ENCODE assay signal across 9 cellular contexts in genomic region chr20:51749674-51750036, GRCh38. TPM values are rescaled to one million over a fixed set of nuclear protein-coding genes. Genes with fewer than 3 reads are reported as not detected.
DNase-seq lines count a peak whose midpoint lies in the region; ATAC-seq and TF ChIP-seq lines count a peak whose summit lies in the region.
"Had no signal": no experiment of that assay in that cellular context is flagged by ENCODE, and none has a peak within 500 bp of the region (broad histone marks: within the 10 kb centered on the region; RNA-seq: fewer than 3 reads in every experiment).

No MANE protein-coding gene starts in this region.

- H3K36me3 ChIP-seq in sigmoid colon = no peaks in the 10 kb centered on the region
- H3K36me3 ChIP-seq: cardiac muscle cell had no signal

- H3K27me3 ChIP-seq in sigmoid colon = no peaks in the 10 kb centered on the region
- H3K27me3 ChIP-seq: cardiac muscle cell had no signal

- H3K27ac ChIP-seq in sigmoid colon = peak overlapping the region in 3 of 4 donors; percentile 55 to 68 (median 60)
- H3K27ac ChIP-seq: cardiac muscle cell had no signal

- no peak for TF ChIP-seq POLR2A in sigmoid colon (IDR thresholded peaks at IDR 0.05)

- H3K4me3 ChIP-seq in fibroblast of mammary gland (ENCODE audit: control insufficient read depth, low read depth, low read length) (no peak overlapping the region), sigmoid colon (no peak overlapping the region)
- H3K4me3 ChIP-seq: cardiac muscle cell had no signal

- TF ChIP-seq CTCF in fibroblast of mammary gland (conservative IDR thresholded peaks at IDR 0.05; ENCODE audit: control insufficient read depth, insufficient read depth, low read depth, low read length) (no peak), sigmoid colon (IDR thresholded peaks at IDR 0.05) (no peak)

- intact Hi-C loops in sigmoid colon (cut with DNase I) = no loop called here

- no peak for TF ChIP-seq EP300 in sigmoid colon (IDR thresholded peaks at IDR 0.05)

- peak; percentile 35 for DNase-seq in GM03348 (ENCODE audit: low spot score)
- DNase-seq in fibroblast of mammary gland (ENCODE audit: low read depth) = peak; percentile 79
- no peak for DNase-seq in sigmoid colon
- no peak for DNase-seq in AG08395 (ENCODE audit: low spot score)
- no peak for DNase-seq in ureter (ENCODE audit: low spot score)
- DNase-seq in activated gamma-delta T cell (lab: John Stamatoyannopoulos, UW) = no peak

- WGBS in sigmoid colon, 2 donors = 15 to 33% methylated on average over 1 of the region's 1 CpG

- H3K4me1 ChIP-seq in sigmoid colon = peaks cover 0 to 36% (median 34%) of the 10 kb centered on the region in 4 donors

- no peaks in the 10 kb centered on the region for H3K9me3 ChIP-seq in sigmoid colon

- ATAC-seq in SK-N-SH treated with all-trans-retinoic acid at 6 μM for 48 hours (peak; percentile 52), GM21367 (IDR thresholded peaks at IDR 0.05; ENCODE audit: unreplicated experiment) (no peak)

TF ChIP-seq in SK-N-SH treated with all-trans-retinoic acid at 6 μM for 48 hours, 23 proteins besides CTCF, POLR2A, EP300 and RAD21:
- TF ChIP-seq OSR1 (CRISPR knock-in tag; IDR thresholded peaks at IDR 0.05) = no peak
- no peak for TF ChIP-seq GLIS3 (CRISPR knock-in tag; IDR thresholded peaks at IDR 0.05)

RNA-seq across cellular contexts. Expression of gene ATP9A, which starts 18.5 kb away (rescaled TPM):
- total RNA-seq in sigmoid colon = 10 to 100 TPM; 31.0 to 34.8 (median 34.4) TPM
- polyA plus RNA-seq in sigmoid colon = 10 to 100 TPM in 1 of 3 donors, 1 to 10 TPM in 2; 4.2 to 17.3 (median 5.3) TPM
- 64.5 TPM for total RNA-seq in ureter

RNA-seq across cellular contexts. Expression of gene SALL4, which starts 52.7 kb away (rescaled TPM):
- 1 to 10 TPM in 1 of 4 donors, not detected in 3; 3.0 TPM for total RNA-seq in sigmoid colon
- under 1 TPM in 2 of 3 donors, not detected in 1; 0.12 to 0.60 TPM for polyA plus RNA-seq in sigmoid colon
- 2.3 TPM for total RNA-seq in ureter

Comparison
In these comparisons a context has a peak if more than half of its experiments do, and no peak if none do; other contexts are left out.
1. DNase-seq: peak in GM03348 (single experiment) and fibroblast of mammary gland (single experiment); none in sigmoid colon (single experiment), AG08395 (single experiment), ureter (single experiment) and activated gamma-delta T cell (single experiment).